13 cellular contexts compared by ENCODE assay signal in genomic region chr6:41344865-41345264, GRCh38. TPM values are rescaled to one million over a fixed set of nuclear protein-coding genes. Genes with fewer than 3 reads are reported as not detected.
DNase-seq lines count a peak whose midpoint lies in the region; ATAC-seq and FAIRE-seq lines count a peak whose summit lies in the region.
"Had no signal": no experiment of that assay in that cellular context is flagged by ENCODE, and none has a peak within 500 bp of the region (broad histone marks: within the 10 kb centered on the region; RNA-seq: fewer than 3 reads in every experiment).

No MANE protein-coding gene starts in this region.

- H3K4me1 ChIP-seq in small intestine (ENCODE audit: control insufficient read depth in 2 of 2, insufficient read depth in 1 of 2, low read depth in 1 of 2, low read length in 1 of 2) = no peaks in the 10 kb centered on the region

- no peak overlapping the region for H3K27ac Mint-ChIP-seq in activated T-helper 2 cell treated with anti-CD3 and anti-CD28 coated beads, Interferon-gamma antibody, Interleukin-2, Interleukin-4, amounts not matched to agents 10 μg/mL and 5 μg/mL and 100 μg/mL, durations not matched to agents 14 hours and 24 hours and 36 hours

- no peak for FAIRE-seq in small intestine (lab: Jason Lieb, UNC)

- H3K4me3 ChIP-seq in small intestine (ENCODE audit: low read depth in 1 of 2, low read length in 2 of 2) (no peak overlapping the region), H7 (ENCODE audit: insufficient read depth, low read depth, low read length) (no peak overlapping the region)
- H3K4me3 ChIP-seq: cardiac muscle cell had no signal

- H3K4me3 Mint-ChIP-seq in activated T-helper 2 cell treated with anti-CD3 and anti-CD28 coated beads, Interferon-gamma antibody, Interleukin-2, Interleukin-4, amounts not matched to agents 10 μg/mL and 5 μg/mL and 100 μg/mL, durations not matched to agents 14 hours and 24 hours and 36 hours (ENCODE audit: low read depth) = peak overlapping the region; percentile 38

- 61 to 68% (median 65%) methylated on average over 4 of the region's 4 CpGs for WGBS in small intestine, 3 donors

- ATAC-seq in HG02678 (IDR thresholded peaks at IDR 0.05; ENCODE audit: unreplicated experiment) (peak; percentile 45), GM19328 (IDR thresholded peaks at IDR 0.05; ENCODE audit: unreplicated experiment) (no peak)
- ATAC-seq: left lobe of liver had no signal

- H3K27ac ChIP-seq in small intestine (ENCODE audit: low read depth in 1 of 2, low read length in 1 of 2) = no peak overlapping the region
- H3K27ac ChIP-seq: cardiac muscle cell, epithelial cell of prostate had no signal

- peak; percentile 54 for DNase-seq in activated CD8-positive, alpha-beta memory T cell treated with anti-CD3 and anti-CD28 coated beads, Interleukin-2, amount 50 U/mL, for 48 hours
- no peak for DNase-seq in activated CD8-positive, alpha-beta memory T cell treated with anti-CD3 and anti-CD28 coated beads, Interleukin-2, amount 50 U/mL, for 4 hours
- peak; percentile 24 for DNase-seq in activated T-helper 2 cell treated with anti-CD3 and anti-CD28 coated beads, Interferon-gamma antibody, Interleukin-2, Interleukin-4, amounts not matched to agents 10 μg/mL and 5 μg/mL and 100 μg/mL, durations not matched to agents 14 hours and 24 hours and 36 hours (ENCODE audit: low spot score)
- DNase-seq in small intestine = peak; percentile 47
- DNase-seq in H7 = no peak
- no peak for DNase-seq in GDM1 (lab: John Stamatoyannopoulos, UW)
- DNase-seq: NCI-H146, Right ventricle myocardium superior had no signal

- no peaks in the 10 kb centered on the region for H3K9me3 Mint-ChIP-seq in activated T-helper 2 cell treated with anti-CD3 and anti-CD28 coated beads, Interferon-gamma antibody, Interleukin-2, Interleukin-4, amounts not matched to agents 10 μg/mL and 5 μg/mL and 100 μg/mL, durations not matched to agents 14 hours and 24 hours and 36 hours

- H3K4me1 Mint-ChIP-seq in activated T-helper 2 cell treated with anti-CD3 and anti-CD28 coated beads, Interferon-gamma antibody, Interleukin-2, Interleukin-4, amounts not matched to agents 10 μg/mL and 5 μg/mL and 100 μg/mL, durations not matched to agents 14 hours and 24 hours and 36 hours (ENCODE audit: low read depth) = peaks cover 29% of the 10 kb centered on the region

- H3K36me3 ChIP-seq in small intestine (ENCODE audit: control insufficient read depth in 2 of 2, insufficient read depth in 2 of 2, low read length in 2 of 2) (no peaks in the 10 kb centered on the region), H7 (replicated peaks; ENCODE audit: control insufficient read depth, insufficient read depth, low read length) (no peaks in the 10 kb centered on the region)
- H3K36me3 ChIP-seq: cardiac muscle cell had no signal

- H3K27me3 ChIP-seq in small intestine (ENCODE audit: control insufficient read depth in 2 of 2, insufficient read depth in 2 of 2, low read length in 2 of 2) (no peaks in the 10 kb centered on the region), H7 (ENCODE audit: control insufficient read depth, insufficient read depth, low read length) (no peaks in the 10 kb centered on the region)

- intact Hi-C loops in activated T-helper 2 cell treated with anti-CD3 and anti-CD28 coated beads, Interferon-gamma antibody, Interleukin-2, Interleukin-4, amounts not matched to agents 10 μg/mL and 5 μg/mL and 100 μg/mL, durations not matched to agents 14 hours and 24 hours and 36 hours (cut with micrococcal nuclease) = no loop called here

- no peaks in the 10 kb centered on the region for H3K36me3 Mint-ChIP-seq in activated T-helper 2 cell treated with anti-CD3 and anti-CD28 coated beads, Interferon-gamma antibody, Interleukin-2, Interleukin-4, amounts not matched to agents 10 μg/mL and 5 μg/mL and 100 μg/mL, durations not matched to agents 14 hours and 24 hours and 36 hours (ENCODE audit: low read depth)

- peaks cover 17% of the 10 kb centered on the region for H3K27me3 Mint-ChIP-seq in activated T-helper 2 cell treated with anti-CD3 and anti-CD28 coated beads, Interferon-gamma antibody, Interleukin-2, Interleukin-4, amounts not matched to agents 10 μg/mL and 5 μg/mL and 100 μg/mL, durations not matched to agents 14 hours and 24 hours and 36 hours (ENCODE audit: low read depth)

- no peaks in the 10 kb centered on the region for H3K9me3 ChIP-seq in small intestine (ENCODE audit: control insufficient read depth, low read depth)

RNA-seq across cellular contexts. Expression of gene NCR2, which starts 9.5 kb away (rescaled TPM):
- total RNA-seq in activated T-helper 2 cell treated with anti-CD3 and anti-CD28 coated beads, Interferon-gamma antibody, Interleukin-2, Interleukin-4, amounts not matched to agents 10 μg/mL and 5 μg/mL and 100 μg/mL, durations not matched to agents 14 hours and 24 hours and 36 hours = not detected in 2 replicates
- polyA plus RNA-seq in small intestine = not detected
- not detected in 2 replicates for total RNA-seq in H7 (2014; rRNA removed; shearing (Covaris generic))
- total RNA-seq: cardiac muscle cell, left lobe of liver, Right ventricle myocardium superior had no signal
- polyA plus RNA-seq: cardiac muscle cell had no signal

RNA-seq across cellular contexts. Expression of gene TREM1, which starts 58.4 kb away (rescaled TPM):
- total RNA-seq in activated T-helper 2 cell treated with anti-CD3 and anti-CD28 coated beads, Interferon-gamma antibody, Interleukin-2, Interleukin-4, amounts not matched to agents 10 μg/mL and 5 μg/mL and 100 μg/mL, durations not matched to agents 14 hours and 24 hours and 36 hours = not detected in 2 replicates
- polyA plus RNA-seq in small intestine = 1 to 10 TPM in 2 of 3 donors, not detected in 1; 1.1 to 1.8 TPM
- total RNA-seq in H7 (2014; rRNA removed; shearing (Covaris generic)) = not detected in 2 replicates
- total RNA-seq: cardiac muscle cell had no signal
- polyA plus RNA-seq: cardiac muscle cell had no signal

Comparison
In these comparisons a context has a peak if more than half of its experiments do, and no peak if none do; other contexts are left out.
1. DNase-seq: peak in activated CD8-positive, alpha-beta memory T cell treated with anti-CD3 and anti-CD28 coated beads, Interleukin-2, amount 50 U/mL, for 48 hours (single experiment), activated T-helper 2 cell treated with anti-CD3 and anti-CD28 coated beads, Interferon-gamma antibody, Interleukin-2, Interleukin-4, amounts not matched to agents 10 μg/mL and 5 μg/mL and 100 μg/mL, durations not matched to agents 14 hours and 24 hours and 36 hours (single experiment) and small intestine (single experiment); none in activated CD8-positive, alpha-beta memory T cell treated with anti-CD3 and anti-CD28 coated beads, Interleukin-2, amount 50 U/mL, for 4 hours (single experiment), H7 (single experiment) and GDM1 (single experiment).